ENCODE assay signal across 24 cellular contexts in genomic region chr7:294440-295154, GRCh38. TPM values are rescaled to one million over a fixed set of nuclear protein-coding genes. Genes with fewer than 3 reads are reported as not detected.
DNase-seq lines count a peak whose midpoint lies in the region; ATAC-seq, FAIRE-seq and TF ChIP-seq lines count a peak whose summit lies in the region.
"Had no signal": no experiment of that assay in that cellular context is flagged by ENCODE, and none has a peak within 500 bp of the region (broad histone marks: within the 10 kb centered on the region; RNA-seq: fewer than 3 reads in every experiment).

No MANE protein-coding gene starts in this region.

- H3K27ac ChIP-seq in small intestine (ENCODE audit: low read depth in 1 of 2, low read length in 1 of 2): no peak overlapping the region

- H3K36me3 Mint-ChIP-seq in Caco-2 (ENCODE audit: insufficient read depth, unreplicated experiment) (no peaks in the 10 kb centered on the region), WTC11 (no peaks in the 10 kb centered on the region), Calu3 (ENCODE audit: insufficient read depth, unreplicated experiment) (no peaks in the 10 kb centered on the region)
- H3K36me3 Mint-ChIP-seq in activated CD4-positive, alpha-beta T cell treated with anti-CD3 and anti-CD28 coated beads for 36 hours (ENCODE audit: low read depth): no peaks in the 10 kb centered on the region

- H3K36me3 ChIP-seq in Caco-2 (ENCODE audit: control insufficient read depth, insufficient read depth, low read length) (no peaks in the 10 kb centered on the region), mucosa of descending colon (ENCODE audit: low read depth) (no peaks in the 10 kb centered on the region), small intestine (ENCODE audit: control insufficient read depth in 2 of 2, insufficient read depth in 2 of 2, low read length in 2 of 2) (no peaks in the 10 kb centered on the region)

- H3K4me3 ChIP-seq in Caco-2 (ENCODE audit: low read depth, low read length) (no peak overlapping the region), mucosa of descending colon (no peak overlapping the region), small intestine (ENCODE audit: low read depth in 1 of 2, low read length in 2 of 2) (no peak overlapping the region)

- no TSS peak for BruUV-seq in Caco-2 (replicated peaks; lab: Mats Ljungman, UMichigan)
- BruUV-seq in Calu3 (replicated peaks; lab: Mats Ljungman, UMichigan): no TSS peak

- H3K4me1 ChIP-seq in Caco-2: peaks cover 27% of the 10 kb centered on the region
- peaks cover 8% of the 10 kb centered on the region for H3K4me1 ChIP-seq in mucosa of descending colon (ENCODE audit: low read depth)
- no peaks in the 10 kb centered on the region for H3K4me1 ChIP-seq in small intestine (ENCODE audit: control insufficient read depth in 2 of 2, insufficient read depth in 1 of 2, low read depth in 1 of 2, low read length in 1 of 2)

- FAIRE-seq in small intestine (lab: Jason Lieb, UNC): no peak
- FAIRE-seq: H54, RCC 7860 had no signal

- ATAC-seq in WTC11: no peak
- ATAC-seq in mucosa of descending colon: peak; percentile 72
- ATAC-seq in HG02885 (IDR thresholded peaks at IDR 0.05; ENCODE audit: poor library complexity, unreplicated experiment): no peak
- ATAC-seq in activated CD4-positive, alpha-beta T cell treated with anti-CD3 and anti-CD28 coated beads for 36 hours: no peak
- ATAC-seq in HG03457 (IDR thresholded peaks at IDR 0.05; ENCODE audit: unreplicated experiment): no peak

- POLR2A ChIA-PET in Caco-2 (lab: Charles Lee): no interaction called here
- POLR2A ChIA-PET in WTC11 (lab: Charles Lee): no interaction called here
- POLR2A ChIA-PET in activated CD4-positive, alpha-beta T cell treated with anti-CD3 and anti-CD28 coated beads for 36 hours (lab: Charles Lee): no interaction called here

- H3K4me3 Mint-ChIP-seq in Caco-2 (ENCODE audit: unreplicated experiment) (peak overlapping the region; percentile 24), WTC11 (no peak overlapping the region), Calu3 (ENCODE audit: low read depth, unreplicated experiment) (no peak overlapping the region)
- no peak overlapping the region for H3K4me3 Mint-ChIP-seq in activated CD4-positive, alpha-beta T cell treated with anti-CD3 and anti-CD28 coated beads for 36 hours
- H3K4me3 Mint-ChIP-seq: HFFc6 had no signal

- peak in 1 of 2 experiments; percentile 63 for DNase-seq in Caco-2
- DNase-seq in WTC11 (ENCODE audit: low spot score): no peak
- peak in 1 of 3 donors; percentile 57 for DNase-seq in mucosa of descending colon
- DNase-seq in small intestine: peak; percentile 71
- DNase-seq in activated CD4-positive, alpha-beta T cell treated with anti-CD3 and anti-CD28 coated beads for 36 hours: no peak
- DNase-seq in Calu3: no peak
- DNase-seq: C1 segment of cervical spinal cord, DMS 273 treated with DMSO at 0.1 percent for 48 hours, DND-41, HFFc6, Kasumi-1, MM.1S, NCI-H1092 treated with DMSO at 0.1 percent for 48 hours, NCI-H146, NCI-H2081, NCI-H2171 treated with DMSO at 0.1 percent for 48 hours, NCI-H446, Right ventricle myocardium superior had no signal

- H3K9me3 Mint-ChIP-seq in Caco-2 (ENCODE audit: unreplicated experiment) (no peaks in the 10 kb centered on the region), WTC11 (no peaks in the 10 kb centered on the region), Calu3 (ENCODE audit: low read depth, unreplicated experiment) (no peaks in the 10 kb centered on the region)
- no peaks in the 10 kb centered on the region for H3K9me3 Mint-ChIP-seq in activated CD4-positive, alpha-beta T cell treated with anti-CD3 and anti-CD28 coated beads for 36 hours (ENCODE audit: low read depth)
- H3K9me3 Mint-ChIP-seq: HFFc6 had no signal

- H3K27me3 ChIP-seq in Caco-2 (replicated peaks; ENCODE audit: control insufficient read depth, insufficient read depth, low read length) (no peaks in the 10 kb centered on the region), small intestine (ENCODE audit: control insufficient read depth in 2 of 2, insufficient read depth in 2 of 2, low read length in 2 of 2) (peaks cover 3 to 18% of the 10 kb centered on the region in 2 donors)

- H3K9me3 ChIP-seq in Caco-2: no peaks in the 10 kb centered on the region; the same call in 1 of the 2 replicates
- no peaks in the 10 kb centered on the region for H3K9me3 ChIP-seq in mucosa of descending colon
- no peaks in the 10 kb centered on the region for H3K9me3 ChIP-seq in small intestine (ENCODE audit: control insufficient read depth, low read depth)

- peaks cover 7% of the 10 kb centered on the region for H3K4me1 Mint-ChIP-seq in Caco-2 (ENCODE audit: low read depth, unreplicated experiment)
- no peaks in the 10 kb centered on the region for H3K4me1 Mint-ChIP-seq in WTC11
- H3K4me1 Mint-ChIP-seq in activated CD4-positive, alpha-beta T cell treated with anti-CD3 and anti-CD28 coated beads for 36 hours: no peaks in the 10 kb centered on the region
- H3K4me1 Mint-ChIP-seq in Calu3 (ENCODE audit: low read depth, unreplicated experiment): no peaks in the 10 kb centered on the region

- CTCF ChIA-PET in Caco-2 (lab: Charles Lee): interaction anchor here (1.2 to 1.5 kb wide), 2 partner anchors 10 to 24 kb away, joined by 4 to 5 read pairs; no protein-coding TSS in a partner anchor
- CTCF ChIA-PET in WTC11 (lab: Charles Lee): interaction anchor here (0.6 kb wide), 1 partner anchor 607 kb away, joined by 3 read pairs; no protein-coding TSS in a partner anchor
- CTCF ChIA-PET in activated CD4-positive, alpha-beta T cell treated with anti-CD3 and anti-CD28 coated beads for 36 hours (lab: Charles Lee): no interaction called here
- CTCF ChIA-PET in Calu3 (lab: Charles Lee): no interaction called here

- intact Hi-C loops in Caco-2 (cut with micrococcal nuclease; ENCODE audit: unreplicated experiment): no loop called here
- intact Hi-C loops in mucosa of descending colon (cut with DNase I, micrococcal nuclease): no loop called here
- intact Hi-C loops in activated CD4-positive, alpha-beta T cell treated with anti-CD3 and anti-CD28 coated beads for 36 hours (cut with DNase I, micrococcal nuclease): no loop called here
- intact Hi-C loops in Calu3 (cut with micrococcal nuclease; ENCODE audit: unreplicated experiment): no loop called here

- peak overlapping the region; percentile 84 for H3K27ac Mint-ChIP-seq in Caco-2 (ENCODE audit: unreplicated experiment)
- no peak overlapping the region for H3K27ac Mint-ChIP-seq in WTC11
- H3K27ac Mint-ChIP-seq in activated CD4-positive, alpha-beta T cell treated with anti-CD3 and anti-CD28 coated beads for 36 hours: no peak overlapping the region
- no peak overlapping the region for H3K27ac Mint-ChIP-seq in Calu3 (ENCODE audit: unreplicated experiment)
- H3K27ac Mint-ChIP-seq: HFFc6 had no signal

- H3K27me3 Mint-ChIP-seq in Caco-2 (ENCODE audit: insufficient read depth, unreplicated experiment): no peaks in the 10 kb centered on the region
- peaks cover 34% of the 10 kb centered on the region for H3K27me3 Mint-ChIP-seq in WTC11 (ENCODE audit: low read depth)
- H3K27me3 Mint-ChIP-seq in activated CD4-positive, alpha-beta T cell treated with anti-CD3 and anti-CD28 coated beads for 36 hours: peaks cover 18% of the 10 kb centered on the region
- H3K27me3 Mint-ChIP-seq in Calu3 (ENCODE audit: unreplicated experiment): peaks cover 77% of the 10 kb centered on the region

- 32 to 61% (median 56%) methylated on average over 23 to 25 of the region's 25 CpGs for WGBS in small intestine, 3 donors

- TF ChIP-seq CTCF in Caco-2 (IDR thresholded peaks at IDR 0.05; ENCODE audit: insufficient read depth in 1 of 2, low read depth in 1 of 2, low read length in 1 of 2, severe bottlenecking in 1 of 2, unreplicated experiment in 1 of 2) (no peak), WTC11 (IDR thresholded peaks at IDR 0.05) (no peak), mucosa of descending colon (IDR thresholded peaks at IDR 0.05) (no peak), Calu3 (IDR thresholded peaks at IDR 0.05; ENCODE audit: unreplicated experiment) (no peak)

TF ChIP-seq in WTC11, 78 proteins besides CTCF, POLR2A, EP300 and RAD21:
- TF ChIP-seq GABPB1 (CRISPR knock-in tag; IDR thresholded peaks at IDR 0.05): peak; percentile 30; the same call in 1 of the 2 replicates
- TF ChIP-seq ATF1 (CRISPR knock-in tag; IDR thresholded peaks at IDR 0.05): no peak
TF ChIP-seq in WTC11: peak in this region for 1.

RNA-seq across cellular contexts. Expression of gene FOXL3, which starts 4.6 kb away (rescaled TPM):
- not detected in 2 replicates for total RNA-seq in Caco-2 (2022)
- not detected in 3 replicates for total RNA-seq in WTC11 (2021)
- total RNA-seq in mucosa of descending colon: under 1 TPM in 1 of 3 donors, not detected in 2; 0.43 TPM
- not detected for polyA plus RNA-seq in small intestine
- total RNA-seq in activated CD4-positive, alpha-beta T cell treated with anti-CD3 and anti-CD28 coated beads for 36 hours: not detected
- not detected in 2 replicates for total RNA-seq in Calu3 (2022)
- total RNA-seq: A673, G401, HFFc6, Right ventricle myocardium superior had no signal

Comparison
In these comparisons a context has a peak if more than half of its experiments do, and no peak if none do; other contexts are left out.
1. CTCF ChIA-PET loops: an anchor here in Caco-2 (1.2 to 1.5 kb wide) and WTC11 (0.6 kb wide); none called in activated CD4-positive, alpha-beta T cell treated with anti-CD3 and anti-CD28 coated beads for 36 hours and Calu3.